24 cellular contexts compared by ENCODE assay signal in the genomic region with DNA sequence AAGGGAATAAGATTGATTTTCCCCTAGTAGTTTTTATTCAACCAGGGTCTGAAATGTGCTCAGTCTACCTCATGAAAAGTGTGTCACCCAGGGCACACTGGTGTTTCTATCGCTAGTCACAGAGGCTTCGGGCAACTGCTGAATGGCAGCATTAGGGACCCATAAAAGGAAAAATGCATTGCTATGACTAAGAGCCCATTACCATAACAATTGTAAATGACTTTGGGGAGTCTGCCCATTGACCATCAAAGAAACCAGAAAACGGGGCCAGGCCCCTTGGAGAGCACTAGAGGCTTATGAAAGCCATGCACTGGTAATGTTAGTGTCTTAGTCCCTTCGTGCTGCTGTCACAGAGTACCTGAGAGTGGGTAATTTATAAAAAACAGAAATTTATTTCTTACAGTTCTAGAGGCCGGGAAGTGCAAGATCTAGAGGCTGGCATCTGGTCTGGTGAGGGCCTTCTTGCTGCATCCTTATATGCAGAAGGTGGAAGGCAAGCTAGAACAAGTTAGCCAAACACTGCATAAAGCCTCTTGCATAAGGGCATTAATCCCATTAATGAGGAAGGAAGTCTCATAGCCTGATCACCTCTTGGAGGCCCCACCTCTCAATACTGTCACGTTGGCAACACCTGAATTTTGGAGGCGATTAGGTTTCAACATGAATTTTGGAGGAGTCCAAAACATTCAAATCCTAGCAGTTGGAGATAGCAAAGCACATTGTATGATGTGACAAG.
DNase-seq lines count a peak whose midpoint lies in the region; ATAC-seq and TF ChIP-seq lines count a peak whose summit lies in the region.
"Had no signal": no experiment of that assay in that cellular context is flagged by ENCODE, and none has a peak within 500 bp of the region (broad histone marks: within the 10 kb centered on the region; RNA-seq: fewer than 3 reads in every experiment).

No MANE protein-coding gene starts in this region.

- H3K36me3 ChIP-seq in breast epithelium = no peaks in the 10 kb centered on the region
- H3K36me3 ChIP-seq: BLaER1 had no signal

- no peaks in the 10 kb centered on the region for H3K27me3 ChIP-seq in breast epithelium
- H3K27me3 ChIP-seq: BLaER1 had no signal

- peak overlapping the region in 3 of 5 experiments; percentile 49 to 76 (median 76) for H3K27ac Mint-ChIP-seq in brain
- no peak overlapping the region for H3K27ac Mint-ChIP-seq in effector memory CD8-positive, alpha-beta T cell
- H3K27ac Mint-ChIP-seq: CD4-positive, alpha-beta T cell had no signal

- no peaks in the 10 kb centered on the region for H3K4me1 ChIP-seq in breast epithelium

- no peak for TF ChIP-seq POLR2A in breast epithelium (IDR thresholded peaks at IDR 0.05)

- no peak overlapping the region for H3K4me3 ChIP-seq in breast epithelium
- H3K4me3 ChIP-seq: BLaER1 had no signal

- peaks cover 3% of the 10 kb centered on the region for H3K27me3 Mint-ChIP-seq in brain
- peaks cover 12 to 64% of the 10 kb centered on the region in 2 donors for H3K27me3 Mint-ChIP-seq in effector memory CD8-positive, alpha-beta T cell

- H3K36me3 Mint-ChIP-seq in brain = no peaks in the 10 kb centered on the region
- no peaks in the 10 kb centered on the region for H3K36me3 Mint-ChIP-seq in effector memory CD8-positive, alpha-beta T cell (ENCODE audit: insufficient read depth)

- peak overlapping the region; percentile 84 for H3K27ac ChIP-seq in temporal lobe (ENCODE audit: low read depth, low read length)
- no peak overlapping the region for H3K27ac ChIP-seq in breast epithelium
- H3K27ac ChIP-seq: 22Rv1, BLaER1 had no signal

- peaks cover 84% of the 10 kb centered on the region for H3K4me1 Mint-ChIP-seq in brain
- H3K4me1 Mint-ChIP-seq in effector memory CD8-positive, alpha-beta T cell (ENCODE audit: low read depth in 2 of 2) = no peaks in the 10 kb centered on the region

- no peak for TF ChIP-seq CTCF in brain (conservative IDR thresholded peaks at IDR 0.05)
- TF ChIP-seq CTCF in breast epithelium (IDR thresholded peaks at IDR 0.05) = no peak

- intact Hi-C loops in breast epithelium (cut with DNase I; ENCODE audit: low total_unique reads) = no loop called here

- no peak overlapping the region for H3K4me3 Mint-ChIP-seq in brain
- no peak overlapping the region for H3K4me3 Mint-ChIP-seq in effector memory CD8-positive, alpha-beta T cell
- H3K4me3 Mint-ChIP-seq: CD4-positive, alpha-beta T cell had no signal

- H3K9me3 Mint-ChIP-seq in brain = peaks cover 0 to 2% (median 0%) of the 10 kb centered on the region in 5 experiments
- H3K9me3 Mint-ChIP-seq in effector memory CD8-positive, alpha-beta T cell = no peaks in the 10 kb centered on the region
- H3K9me3 Mint-ChIP-seq: CD4-positive, alpha-beta T cell had no signal

- ATAC-seq in esophagus mucosa = peak; percentile 94
- no peak for ATAC-seq in effector memory CD8-positive, alpha-beta T cell (replicated peaks)
- ATAC-seq: HCT116, PC-3 had no signal

- H3K9me3 ChIP-seq in breast epithelium = no peaks in the 10 kb centered on the region
- H3K9me3 ChIP-seq: BLaER1 had no signal

- DNase-seq in DMS 273 (lab: John Stamatoyannopoulos, UW; ENCODE audit: unreplicated experiment) (peak; percentile 4), DMS 273 treated with DMSO at 0.1 percent for 48 hours (lab: John Stamatoyannopoulos, UW) (no peak), EL (no peak), breast epithelium (ENCODE audit: low spot score in 2 of 2) (no peak)
- DNase-seq in effector memory CD8-positive, alpha-beta T cell = no peak
- DNase-seq: ACHN; CD4-positive, alpha-beta T cell; COR-L47; DND-41; GOT3; KBM-7; NCI-H1092 treated with DMSO at 0.1 percent for 48 hours; NCI-H1436 treated with DMSO at 0.1 percent for 48 hours; NCI-H1930; NCI-H524 treated with DMSO at 0.1 percent for 48 hours; PC-3; RPMI8226; SHP77 had no signal

Comparison
In these comparisons a context has a peak if more than half of its experiments do, and no peak if none do; other contexts are left out.
1. H3K27ac Mint-ChIP-seq: peak in brain (3 of 5); none in effector memory CD8-positive, alpha-beta T cell (0 of 2).